In the genomic region with DNA sequence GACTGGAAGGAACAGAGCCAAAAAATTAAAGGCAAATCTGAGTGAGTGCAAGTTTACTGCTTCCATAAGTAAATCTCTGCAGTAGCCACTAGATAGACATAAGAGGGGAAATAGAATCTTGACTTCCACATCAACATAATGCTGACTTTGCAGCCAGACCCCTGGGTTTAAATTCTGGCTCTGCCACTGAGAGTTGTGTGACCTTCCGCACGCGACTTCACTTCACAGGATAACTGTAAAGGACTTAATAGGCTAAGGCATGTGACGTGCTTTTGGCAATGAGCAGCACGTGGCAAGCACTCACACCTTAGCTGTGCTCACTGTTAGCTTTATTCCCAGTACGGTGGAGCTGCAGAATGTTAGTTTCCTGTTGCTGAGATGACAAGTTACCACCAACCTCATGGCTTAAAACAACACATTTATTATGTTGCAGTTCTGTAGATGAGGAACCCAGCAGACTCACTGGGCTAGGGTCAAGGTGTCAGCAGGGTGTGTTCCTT, we compare ENCODE assay signal across 1 cellular context.
TF ChIP-seq lines count a peak whose summit lies in the region.

No MANE protein-coding gene starts in this region.

TF ChIP-seq in GM12878, 131 proteins besides CTCF, POLR2A, EP300 and RAD21:
- TF ChIP-seq ASH2L (IDR thresholded peaks at IDR 0.05; ENCODE audit: borderline replicate concordance, low read depth) (no peak), LARP7 (IDR thresholded peaks at IDR 0.05) (no peak), IKZF2 (IDR thresholded peaks at IDR 0.05) (no peak), PML (IDR thresholded peaks at IDR 0.05; ENCODE audit: low read length) (no peak), NR2C2 (IDR thresholded peaks at IDR 0.05; ENCODE audit: borderline replicate concordance, control insufficient read depth, insufficient read length, low read depth) (no peak), CHD1 (IDR thresholded peaks at IDR 0.05; ENCODE audit: low read depth, low read length) (no peak), KDM1A (IDR thresholded peaks at IDR 0.05; ENCODE audit: borderline replicate concordance) (no peak), ZNF217 (IDR thresholded peaks at IDR 0.05) (no peak)
- TF ChIP-seq, protein P1, sequence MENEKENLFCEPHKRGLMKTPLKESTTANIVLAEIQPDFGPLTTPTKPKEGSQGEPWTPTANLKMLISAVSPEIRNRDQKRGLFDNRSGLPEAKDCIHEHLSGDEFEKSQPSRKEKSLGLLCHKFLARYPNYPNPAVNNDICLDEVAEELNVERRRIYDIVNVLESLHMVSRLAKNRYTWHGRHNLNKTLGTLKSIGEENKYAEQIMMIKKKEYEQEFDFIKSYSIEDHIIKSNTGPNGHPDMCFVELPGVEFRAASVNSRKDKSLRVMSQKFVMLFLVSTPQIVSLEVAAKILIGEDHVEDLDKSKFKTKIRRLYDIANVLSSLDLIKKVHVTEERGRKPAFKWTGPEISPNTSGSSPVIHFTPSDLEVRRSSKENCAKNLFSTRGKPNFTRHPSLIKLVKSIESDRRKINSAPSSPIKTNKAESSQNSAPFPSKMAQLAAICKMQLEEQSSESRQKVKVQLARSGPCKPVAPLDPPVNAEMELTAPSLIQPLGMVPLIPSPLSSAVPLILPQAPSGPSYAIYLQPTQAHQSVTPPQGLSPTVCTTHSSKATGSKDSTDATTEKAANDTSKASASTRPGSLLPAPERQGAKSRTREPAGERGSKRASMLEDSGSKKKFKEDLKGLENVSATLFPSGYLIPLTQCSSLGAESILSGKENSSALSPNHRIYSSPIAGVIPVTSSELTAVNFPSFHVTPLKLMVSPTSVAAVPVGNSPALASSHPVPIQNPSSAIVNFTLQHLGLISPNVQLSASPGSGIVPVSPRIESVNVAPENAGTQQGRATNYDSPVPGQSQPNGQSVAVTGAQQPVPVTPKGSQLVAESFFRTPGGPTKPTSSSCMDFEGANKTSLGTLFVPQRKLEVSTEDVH (IDR thresholded peaks at IDR 0.05; ENCODE audit: low read depth, partially characterized antibody) = no peak
